1 cellular context compared by ENCODE assay signal in genomic region chr1:204711103-204711946, GRCh38.
TF ChIP-seq lines count a peak whose summit lies in the region.

No MANE protein-coding gene starts in this region.

TF ChIP-seq in K562, 482 proteins besides CTCF, POLR2A, EP300 and RAD21 (continued from another document):
- TF ChIP-seq, protein P1, sequence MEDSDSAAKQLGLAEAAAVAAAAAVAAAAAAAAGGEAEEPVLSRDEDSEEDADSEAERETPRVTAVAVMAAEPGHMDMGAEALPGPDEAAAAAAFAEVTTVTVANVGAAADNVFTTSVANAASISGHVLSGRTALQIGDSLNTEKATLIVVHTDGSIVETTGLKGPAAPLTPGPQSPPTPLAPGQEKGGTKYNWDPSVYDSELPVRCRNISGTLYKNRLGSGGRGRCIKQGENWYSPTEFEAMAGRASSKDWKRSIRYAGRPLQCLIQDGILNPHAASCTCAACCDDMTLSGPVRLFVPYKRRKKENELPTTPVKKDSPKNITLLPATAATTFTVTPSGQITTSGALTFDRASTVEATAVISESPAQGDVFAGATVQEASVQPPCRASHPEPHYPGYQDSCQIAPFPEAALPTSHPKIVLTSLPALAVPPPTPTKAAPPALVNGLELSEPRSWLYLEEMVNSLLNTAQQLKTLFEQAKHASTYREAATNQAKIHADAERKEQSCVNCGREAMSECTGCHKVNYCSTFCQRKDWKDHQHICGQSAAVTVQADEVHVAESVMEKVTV (CRISPR knock-in tag; IDR thresholded peaks at IDR 0.05) = peak; percentile 31
- TF ChIP-seq ZNF589 (CRISPR knock-in tag; IDR thresholded peaks at IDR 0.05; ENCODE audit: low read depth) (peak; percentile 95; the same call in 1 of the 2 replicates), MAZ (CRISPR knock-in tag; conservative IDR thresholded peaks at IDR 0.05 in 1 of 2, IDR thresholded peaks at IDR 0.05 in 1 of 2) (peak; percentile 62 to 64; a peak in 3 of 4 replicates), PTBP1 (IDR thresholded peaks at IDR 0.05; ENCODE audit: low read depth, low read length) (peak; percentile 89; the same call in 1 of the 2 replicates)
